ENCODE assay signal across 29 cellular contexts in genomic region chr22:39396797-39397195, GRCh38. TPM values are rescaled to one million over a fixed set of nuclear protein-coding genes. Genes with fewer than 3 reads are reported as not detected.
A peak's percentile ranks its signal among the peaks of the same experiment; 100 is the strongest.
DNase-seq lines count a peak whose midpoint lies in the region; ATAC-seq and TF ChIP-seq lines count a peak whose summit lies in the region.
"Had no signal": no experiment of that assay in that cellular context is flagged by ENCODE, and none has a peak within 500 bp of the region (broad histone marks: within the 10 kb centered on the region; RNA-seq: fewer than 3 reads in every experiment).

No MANE protein-coding gene starts in this region.

- H3K36me3 ChIP-seq in mammary epithelial cell (ENCODE audit: insufficient read depth, low read length) = no peaks in the 10 kb centered on the region
- H3K36me3 ChIP-seq: right lobe of liver had no signal

- H3K27me3 Mint-ChIP-seq in progenitor cell of endocrine pancreas (no peaks in the 10 kb centered on the region), MCF 10A (ENCODE audit: insufficient read depth, unreplicated experiment) (no peaks in the 10 kb centered on the region)
- H3K27me3 Mint-ChIP-seq: CD4-positive, alpha-beta memory T cell; naive thymus-derived CD8-positive, alpha-beta T cell had no signal

- 100% methylated on average over 3 of the region's 3 CpGs for WGBS in mammary epithelial cell (ENCODE audit: low coverage, missing lambda C conversion rate)

- DNase-seq in DMS 273 treated with DMSO at 0.1 percent for 48 hours (lab: John Stamatoyannopoulos, UW) (peak; percentile 68), NCI-H2171 (lab: John Stamatoyannopoulos, UW) (peak; percentile 90), cerebellar cortex (ENCODE audit: low spot score) (peak; percentile 87), progenitor cell of endocrine pancreas (ENCODE audit: low spot score, unreplicated experiment) (no peak), MCF 10A (ENCODE audit: unreplicated experiment) (no peak), left lobe of liver (ENCODE audit: low spot score) (no peak), mammary epithelial cell (no peak)
- DNase-seq: activated CD4-positive, alpha-beta T cell treated with anti-CD3 and anti-CD28 coated beads, Interleukin-2, amount 50 U/mL, for 4 hours; activated CD8-positive, alpha-beta memory T cell treated with anti-CD3 and anti-CD28 coated beads, Interleukin-2, amount 50 U/mL, for 4 hours; activated effector memory CD4-positive, alpha-beta T cell treated with Interleukin-2 at 50 U/mL for 16 hours; body of pancreas; CD4-positive, alpha-beta memory T cell; DMS53; effector CD8-positive, alpha-beta T cell; erythroblast; GDM1; KG1; naive thymus-derived CD8-positive, alpha-beta T cell; NCI-H1436; NCI-H526 treated with DMSO at 0.1 percent for 48 hours; right lobe of liver; stimulated activated CD4-positive, alpha-beta T cell treated with anti-CD3 and anti-CD28 coated beads, Interleukin-12 subunit alpha, Interleukin-12 subunit beta, amount 100 ng/mL, for 4 hours; stimulated activated CD4-positive, alpha-beta T cell treated with anti-CD3 and anti-CD28 coated beads, Interleukin-4, amount 100 ng/mL, for 24 hours; stimulated activated naive CD8-positive, alpha-beta T cell treated with anti-CD3 and anti-CD28 coated beads, Interleukin-15, Interleukin-2, amounts not matched to agents 100 U/mL and 50 U/mL, for 24 hours; T-helper 9 cell had no signal

- no peaks in the 10 kb centered on the region for H3K27me3 ChIP-seq in mammary epithelial cell (ENCODE audit: insufficient read depth, low read length)
- H3K27me3 ChIP-seq: body of pancreas, right lobe of liver had no signal

- H3K4me1 Mint-ChIP-seq in progenitor cell of endocrine pancreas (ENCODE audit: low read depth) = peaks cover 8% of the 10 kb centered on the region
- peaks cover 2% of the 10 kb centered on the region for H3K4me1 Mint-ChIP-seq in MCF 10A (ENCODE audit: insufficient read depth, unreplicated experiment)

- in situ Hi-C loops in mammary epithelial cell (cut with MboI; ENCODE audit: low sequenced_read_pairs in 2 of 2) = no loop called here

- ATAC-seq in left lobe of liver = no peak
- ATAC-seq: body of pancreas; naive thymus-derived CD8-positive, alpha-beta T cell; right lobe of liver; stimulated activated naive CD8-positive, alpha-beta T cell treated with anti-CD3 and anti-CD28 coated beads, Interleukin-15, Interleukin-2, amounts not matched to agents 100 U/mL and 50 U/mL, for 24 hours had no signal

- H3K79me2 ChIP-seq in mammary epithelial cell (ENCODE audit: insufficient read depth, low read length) = peaks cover 19% of the 10 kb centered on the region

- H2AFZ ChIP-seq in mammary epithelial cell (ENCODE audit: low read depth, low read length) = no peak overlapping the region
- H2AFZ ChIP-seq: parathyroid adenoma had no signal

- intact Hi-C loops in MCF 10A (cut with micrococcal nuclease) = no loop called here
- intact Hi-C loops in mammary epithelial cell (cut with micrococcal nuclease) = no loop called here

- CTCF ChIA-PET in MCF 10A (lab: Yijun Ruan, JAX) (no interaction called here), mammary epithelial cell (lab: Charles Lee; ENCODE audit: low non-redundant PET) (no interaction called here)

- no peak for TF ChIP-seq CTCF in progenitor cell of endocrine pancreas (IDR thresholded peaks at IDR 0.05; ENCODE audit: unreplicated experiment)
- no peak for TF ChIP-seq CTCF in MCF 10A (IDR thresholded peaks at IDR 0.05; ENCODE audit: unreplicated experiment)
- no peak for TF ChIP-seq CTCF in mammary epithelial cell (conservative IDR thresholded peaks at IDR 0.05 in 1 of 2, IDR thresholded peaks at IDR 0.05 in 1 of 2; ENCODE audit: extremely low read depth in 1 of 2, insufficient read depth in 1 of 2, low read depth in 1 of 2, low read length in 2 of 2)

- no peak overlapping the region for H3K4me3 ChIP-seq in mammary epithelial cell (replicated peaks in 1 of 3; ENCODE audit: insufficient read depth in 1 of 3, low read depth in 2 of 3, low read length in 3 of 3)
- H3K4me3 ChIP-seq: body of pancreas, right lobe of liver, SK-N-MC had no signal

- H3K36me3 Mint-ChIP-seq in progenitor cell of endocrine pancreas (ENCODE audit: insufficient read depth) (no peaks in the 10 kb centered on the region), MCF 10A (ENCODE audit: insufficient read depth, unreplicated experiment) (peaks cover 3% of the 10 kb centered on the region)
- H3K36me3 Mint-ChIP-seq: mesothelial cell of epicardium; naive thymus-derived CD8-positive, alpha-beta T cell had no signal

- no peaks in the 10 kb centered on the region for H4K20me1 ChIP-seq in mammary epithelial cell (ENCODE audit: insufficient read depth, low read length)

- H3K27ac Mint-ChIP-seq in progenitor cell of endocrine pancreas (no peak overlapping the region), MCF 10A (ENCODE audit: low read depth, unreplicated experiment) (no peak overlapping the region)
- H3K27ac Mint-ChIP-seq: mesothelial cell of epicardium had no signal

- H3K9me3 Mint-ChIP-seq in progenitor cell of endocrine pancreas (ENCODE audit: low read depth) = no peaks in the 10 kb centered on the region
- no peaks in the 10 kb centered on the region for H3K9me3 Mint-ChIP-seq in MCF 10A (ENCODE audit: unreplicated experiment)
- H3K9me3 Mint-ChIP-seq: CD4-positive, alpha-beta memory T cell; mesothelial cell of epicardium; naive thymus-derived CD8-positive, alpha-beta T cell had no signal

- H3K4me2 ChIP-seq in mammary epithelial cell (ENCODE audit: insufficient read depth, low read depth, low read length) = no peak overlapping the region

- dilution Hi-C loops in mammary epithelial cell (cut with HindIII; ENCODE audit: low sequenced_read_pairs) = no loop called here

- BruUV-seq in MCF 10A (replicated peaks; lab: Mats Ljungman, UMichigan) (no TSS peak), mammary epithelial cell (replicated peaks; lab: Mats Ljungman, UMichigan) (no TSS peak)

- H3K4me3 Mint-ChIP-seq in progenitor cell of endocrine pancreas (ENCODE audit: low read depth) (peak overlapping the region; percentile 2), MCF 10A (ENCODE audit: unreplicated experiment) (no peak overlapping the region)
- H3K4me3 Mint-ChIP-seq: mesothelial cell of epicardium had no signal

- H3K9me3 ChIP-seq in mammary epithelial cell (replicated peaks; ENCODE audit: insufficient read depth, low read length) = no peaks in the 10 kb centered on the region
- H3K9me3 ChIP-seq: body of pancreas, right lobe of liver had no signal

- H3K9ac ChIP-seq in mammary epithelial cell (ENCODE audit: insufficient read depth, low read length) = no peak overlapping the region
- H3K9ac ChIP-seq: parathyroid adenoma had no signal

- H3K27ac ChIP-seq in mammary epithelial cell (ENCODE audit: insufficient read depth, low read depth, low read length) = no peak overlapping the region
- H3K27ac ChIP-seq: body of pancreas, parathyroid adenoma, right lobe of liver, RWPE1, SK-N-MC had no signal

- peaks cover 5% of the 10 kb centered on the region for H3K4me1 ChIP-seq in mammary epithelial cell (ENCODE audit: insufficient read depth, low read length)

- POLR2A ChIA-PET in MCF 10A (lab: Yijun Ruan, JAX) = no interaction called here

RNA-seq across cellular contexts. Expression of gene TAB1, which starts 2.8 kb away (rescaled TPM):
- total RNA-seq in progenitor cell of endocrine pancreas = 31.2 and 40.6 TPM in 2 replicates
- 17.7 and 20.0 TPM in 2 replicates for total RNA-seq in MCF 10A (2022)
- total RNA-seq in left lobe of liver = 14.8 TPM
- 10 to 100 TPM; 14.7 to 17.8 TPM for total RNA-seq in mammary epithelial cell
- polyA plus RNA-seq in mammary epithelial cell = 16.0 TPM
- 7.5 TPM for polyA minus RNA-seq in mammary epithelial cell

RNA-seq across cellular contexts. Expression of gene SYNGR1, which starts 47.0 kb away (rescaled TPM):
- total RNA-seq in progenitor cell of endocrine pancreas (36.8 and 38.0 TPM in 2 replicates), MCF 10A (2022) (0.25 and 0.35 TPM in 2 replicates), left lobe of liver (2.9 TPM), mammary epithelial cell (1 to 10 TPM in 1 of 2 donors, under 1 TPM in 1; 0.89 to 1.5 TPM)
- 0.23 TPM for polyA plus RNA-seq in mammary epithelial cell
- polyA minus RNA-seq in mammary epithelial cell = not detected
- total RNA-seq: CD4-positive, alpha-beta memory T cell had no signal

Comparison
In these comparisons a context has a peak if more than half of its experiments do, and no peak if none do; other contexts are left out.
1. DNase-seq: peak in DMS 273 treated with DMSO at 0.1 percent for 48 hours (single experiment), NCI-H2171 (single experiment) and cerebellar cortex (single experiment); none in progenitor cell of endocrine pancreas (single experiment), MCF 10A (single experiment), left lobe of liver (single experiment) and mammary epithelial cell (single experiment).